Comparison of ENCODE assay signal across 8 cellular contexts in genomic region chr2:37871453-37872191, GRCh38. TPM values are rescaled to one million over a fixed set of nuclear protein-coding genes. Genes with fewer than 3 reads are reported as not detected.
DNase-seq lines count a peak whose midpoint lies in the region; ATAC-seq and TF ChIP-seq lines count a peak whose summit lies in the region.

No MANE protein-coding gene starts in this region.

- H3K27me3 ChIP-seq in brain microvascular endothelial cell (replicated peaks) = no peaks in the 10 kb centered on the region
- no peaks in the 10 kb centered on the region for H3K27me3 ChIP-seq in skeletal muscle satellite cell (ENCODE audit: control insufficient read depth, insufficient read depth, low read length)

- peak overlapping the region; percentile 40 for H3K9ac ChIP-seq in skeletal muscle satellite cell (ENCODE audit: low read depth, low read length)

- DNase-seq in AG08395 (ENCODE audit: low spot score) (peak; percentile 81), brain microvascular endothelial cell (peak; percentile 14), H4 (ENCODE audit: low spot score) (no peak), NCI-H748 (lab: John Stamatoyannopoulos, UW; ENCODE audit: unreplicated experiment) (no peak), sciatic nerve (ENCODE audit: low spot score) (no peak)

- ATAC-seq in GM18870 (IDR thresholded peaks at IDR 0.05; ENCODE audit: unreplicated experiment) (peak; percentile 77), HG03442 (IDR thresholded peaks at IDR 0.05; ENCODE audit: unreplicated experiment) (peak; percentile 69), sciatic nerve (no peak)

- H3K4me2 ChIP-seq in skeletal muscle satellite cell (ENCODE audit: low read length) = peak overlapping the region; percentile 42

- no peaks in the 10 kb centered on the region for H3K9me3 ChIP-seq in skeletal muscle satellite cell (replicated peaks; ENCODE audit: low read length)

- peaks cover 17% of the 10 kb centered on the region for H3K4me1 ChIP-seq in skeletal muscle satellite cell (ENCODE audit: control insufficient read depth, insufficient read depth, low read length)

- in situ Hi-C loops in brain microvascular endothelial cell (cut with HindIII; ENCODE audit: low pct_ligation_motif_present, low sequenced_read_pairs) = loop anchor here (25.0 kb wide), 1 partner anchor 459 kb away; no protein-coding TSS in a partner anchor

- no peak overlapping the region for H3K4me3 ChIP-seq in brain microvascular endothelial cell (ENCODE audit: low read depth, low read length)
- peak overlapping the region; percentile 40 for H3K4me3 ChIP-seq in skeletal muscle satellite cell (ENCODE audit: low read length)

- TF ChIP-seq CTCF in brain microvascular endothelial cell (IDR thresholded peaks at IDR 0.05; ENCODE audit: low read depth, low read length, missing control alignments) = no peak

- H3K36me3 ChIP-seq in brain microvascular endothelial cell (replicated peaks) = no peaks in the 10 kb centered on the region
- no peaks in the 10 kb centered on the region for H3K36me3 ChIP-seq in skeletal muscle satellite cell (ENCODE audit: insufficient read depth, low read length)

- H3K27ac ChIP-seq in brain microvascular endothelial cell = no peak overlapping the region

- intact Hi-C loops in sciatic nerve (cut with DNase I) = no loop called here

RNA-seq across cellular contexts. Expression of gene RMDN2, which starts 53.5 kb away (rescaled TPM):
- total RNA-seq in skeletal muscle satellite cell (2012; rRNA removed) = 6.8 and 8.5 TPM in 2 replicates
- total RNA-seq in H4 (2014; rRNA removed; shearing (Covaris generic)) = 1.7 and 2.4 TPM in 2 replicates
- 24.0 TPM for total RNA-seq in sciatic nerve

Comparison
In these comparisons a context has a peak if more than half of its experiments do, and no peak if none do; other contexts are left out.
1. DNase-seq: peak in AG08395 (single experiment) and brain microvascular endothelial cell (single experiment); none in H4 (single experiment), NCI-H748 (single experiment) and sciatic nerve (single experiment).